Comparison of ENCODE assay signal across 9 cellular contexts in genomic region chr3:149879872-149880271, GRCh38.
DNase-seq lines count a peak whose midpoint lies in the region; ATAC-seq lines count a peak whose summit lies in the region.
"Had no signal": no experiment of that assay in that cellular context is flagged by ENCODE, and none has a peak within 500 bp of the region (broad histone marks: within the 10 kb centered on the region; RNA-seq: fewer than 3 reads in every experiment).

No MANE protein-coding gene starts in this region.

- H3K27ac Mint-ChIP-seq in CD4-positive, CD25-positive, alpha-beta regulatory T cell = peak overlapping the region in 2 of 3 donors; percentile 24 to 57
- H3K27ac Mint-ChIP-seq in activated naive CD4-positive, alpha-beta T cell treated with anti-CD3 and anti-CD28 coated beads, Interleukin-2, amount 10 ng/mL, durations not matched to agents 7 days and 5 days = no peak overlapping the region

- no peak overlapping the region for H3K4me3 Mint-ChIP-seq in CD4-positive, CD25-positive, alpha-beta regulatory T cell
- no peak overlapping the region for H3K4me3 Mint-ChIP-seq in activated naive CD4-positive, alpha-beta T cell treated with anti-CD3 and anti-CD28 coated beads, Interleukin-2, amount 10 ng/mL, durations not matched to agents 7 days and 5 days

- H3K27me3 Mint-ChIP-seq in CD4-positive, CD25-positive, alpha-beta regulatory T cell = no peaks in the 10 kb centered on the region
- H3K27me3 Mint-ChIP-seq in activated naive CD4-positive, alpha-beta T cell treated with anti-CD3 and anti-CD28 coated beads, Interleukin-2, amount 10 ng/mL, durations not matched to agents 7 days and 5 days = no peaks in the 10 kb centered on the region

- 8% methylated on average over 2 of the region's 2 CpGs for WGBS in right cardiac atrium

- peaks cover 0 to 6% (median 0%) of the 10 kb centered on the region in 7 donors for H3K9me3 Mint-ChIP-seq in CD4-positive, CD25-positive, alpha-beta regulatory T cell
- peaks cover 6% of the 10 kb centered on the region for H3K9me3 Mint-ChIP-seq in activated naive CD4-positive, alpha-beta T cell treated with anti-CD3 and anti-CD28 coated beads, Interleukin-2, amount 10 ng/mL, durations not matched to agents 7 days and 5 days

- H3K4me1 ChIP-seq in CD4-positive, CD25-positive, alpha-beta regulatory T cell (ENCODE audit: control insufficient read depth, insufficient read depth, low read length, poor library complexity, severe bottlenecking) = no peaks in the 10 kb centered on the region
- no peaks in the 10 kb centered on the region for H3K4me1 ChIP-seq in right cardiac atrium (ENCODE audit: control insufficient read depth, insufficient read depth, low read length)

- H3K4me1 Mint-ChIP-seq in CD4-positive, CD25-positive, alpha-beta regulatory T cell = peaks cover 9 to 25% (median 14%) of the 10 kb centered on the region in 4 donors
- H3K4me1 Mint-ChIP-seq in activated naive CD4-positive, alpha-beta T cell treated with anti-CD3 and anti-CD28 coated beads, Interleukin-2, amount 10 ng/mL, durations not matched to agents 7 days and 5 days = peaks cover 5% of the 10 kb centered on the region

- DNase-seq in CD4-positive, CD25-positive, alpha-beta regulatory T cell = peak in 2 of 3 donors; percentile 0 to 35
- DNase-seq in NCI-H2227 treated with DMSO at 0.1 percent for 48 hours (lab: John Stamatoyannopoulos, UW) (peak; percentile 33), right cardiac atrium (peak; percentile 62 to 85 (median 66)), retina (peak; percentile 24), GM19238 (ENCODE audit: insufficient read length, low spot score) (no peak), NCI-H510A (lab: John Stamatoyannopoulos, UW) (no peak)
- DNase-seq in activated naive CD4-positive, alpha-beta T cell treated with anti-CD3 and anti-CD28 coated beads, Interleukin-2, amount 10 ng/mL, durations not matched to agents 7 days and 5 days = peak; percentile 54

- CTCF ChIA-PET in activated naive CD4-positive, alpha-beta T cell treated with anti-CD3 and anti-CD28 coated beads, Interleukin-2, amount 10 ng/mL, durations not matched to agents 7 days and 5 days (lab: Charles Lee) = interaction anchor here (0.7 to 1.8 kb wide), 6 partner anchors 12 to 305 kb away, joined by 3 to 6 read pairs (median 3); no protein-coding TSS in a partner anchor

- H3K27ac ChIP-seq in CD4-positive, CD25-positive, alpha-beta regulatory T cell (ENCODE audit: insufficient read depth, low read length, poor library complexity, severe bottlenecking) = no peak overlapping the region
- H3K27ac ChIP-seq in right cardiac atrium (ENCODE audit: low read length) = no peak overlapping the region
- H3K27ac ChIP-seq: PC-9 had no signal

- no peaks in the 10 kb centered on the region for H3K27me3 ChIP-seq in CD4-positive, CD25-positive, alpha-beta regulatory T cell (ENCODE audit: control insufficient read depth, insufficient read depth, low read length)
- no peaks in the 10 kb centered on the region for H3K27me3 ChIP-seq in right cardiac atrium (ENCODE audit: control insufficient read depth, insufficient read depth)

- H3K4me3 ChIP-seq in CD4-positive, CD25-positive, alpha-beta regulatory T cell (ENCODE audit: low read depth, low read length) = no peak overlapping the region
- H3K4me3 ChIP-seq in right cardiac atrium (ENCODE audit: low read length) = no peak overlapping the region
- H3K4me3 ChIP-seq: PC-9 had no signal

- H3K36me3 Mint-ChIP-seq in CD4-positive, CD25-positive, alpha-beta regulatory T cell = peaks cover 24% of the 10 kb centered on the region
- peaks cover 9% of the 10 kb centered on the region for H3K36me3 Mint-ChIP-seq in activated naive CD4-positive, alpha-beta T cell treated with anti-CD3 and anti-CD28 coated beads, Interleukin-2, amount 10 ng/mL, durations not matched to agents 7 days and 5 days

- intact Hi-C loops in right cardiac atrium (cut with DNase I) = no loop called here

- ATAC-seq in CD4-positive, CD25-positive, alpha-beta regulatory T cell (ENCODE audit: low read depth in 2 of 2) = no peak
- ATAC-seq in GM21619 (IDR thresholded peaks at IDR 0.05; ENCODE audit: unreplicated experiment) (peak; percentile 83), right cardiac atrium (peak; percentile 77)

- peaks cover 4% of the 10 kb centered on the region for H3K36me3 ChIP-seq in CD4-positive, CD25-positive, alpha-beta regulatory T cell (ENCODE audit: control insufficient read depth, insufficient read depth, low read length)

- no peaks in the 10 kb centered on the region for H3K9me3 ChIP-seq in CD4-positive, CD25-positive, alpha-beta regulatory T cell (ENCODE audit: control insufficient read depth in 2 of 2, low read length in 2 of 2)
- H3K9me3 ChIP-seq in right cardiac atrium (ENCODE audit: control insufficient read depth, low read length) = peaks cover 2% of the 10 kb centered on the region

Comparison
In these comparisons a context has a peak if more than half of its experiments do, and no peak if none do; other contexts are left out.
1. ATAC-seq: peak in GM21619 (single experiment) and right cardiac atrium (2 of 2); none in CD4-positive, CD25-positive, alpha-beta regulatory T cell (0 of 2).
2. DNase-seq: peak in CD4-positive, CD25-positive, alpha-beta regulatory T cell (2 of 3), NCI-H2227 treated with DMSO at 0.1 percent for 48 hours (single experiment), activated naive CD4-positive, alpha-beta T cell treated with anti-CD3 and anti-CD28 coated beads, Interleukin-2, amount 10 ng/mL, durations not matched to agents 7 days and 5 days (single experiment), right cardiac atrium (3 of 3) and retina (single experiment); none in GM19238 (single experiment) and NCI-H510A (single experiment).